Comparison of ENCODE assay signal across 17 cellular contexts in genomic region chr5:1526681-1527131, GRCh38. TPM values are rescaled to one million over a fixed set of nuclear protein-coding genes. Genes with fewer than 3 reads are reported as not detected.
DNase-seq lines count a peak whose midpoint lies in the region; ATAC-seq and TF ChIP-seq lines count a peak whose summit lies in the region.
"Had no signal": no experiment of that assay in that cellular context is flagged by ENCODE, and none has a peak within 500 bp of the region (broad histone marks: within the 10 kb centered on the region; RNA-seq: fewer than 3 reads in every experiment).

No MANE protein-coding gene starts in this region.

- H3K4me3 ChIP-seq in DOHH2 (ENCODE audit: low read length) (no peak overlapping the region), RWPE2 (ENCODE audit: severe bottlenecking) (no peak overlapping the region), right cardiac atrium (ENCODE audit: low read length) (no peak overlapping the region)

- WGBS in right cardiac atrium = 75% methylated on average over 9 of the region's 9 CpGs

- H3K79me2 ChIP-seq in DOHH2 (ENCODE audit: control insufficient read depth, low read length) = peaks cover 21% of the 10 kb centered on the region

- TF ChIP-seq CTCF in DOHH2 (IDR thresholded peaks at IDR 0.05; ENCODE audit: low read depth, low read length, poor library complexity, severe bottlenecking) (no peak), RWPE2 (IDR thresholded peaks at IDR 0.05; ENCODE audit: poor library complexity, severe bottlenecking) (no peak), endothelial cell (IDR thresholded peaks at IDR 0.05; ENCODE audit: unreplicated experiment) (no peak)

- H3K27ac ChIP-seq in DOHH2 (ENCODE audit: low read depth, low read length) (no peak overlapping the region), RWPE2 (ENCODE audit: poor library complexity, severe bottlenecking) (no peak overlapping the region), right cardiac atrium (ENCODE audit: low read length) (no peak overlapping the region)

- 0 out of 2 replicates have a peak, but pooled peaks cover 10% of the 10 kb centered on the region for H4K20me1 ChIP-seq in DOHH2 (ENCODE audit: control insufficient read depth, insufficient read depth, low read depth, low read length)

- H3K9me3 ChIP-seq in DOHH2 (ENCODE audit: control insufficient read depth, insufficient read depth, low read length) (no peaks in the 10 kb centered on the region), RWPE2 (ENCODE audit: severe bottlenecking) (no peaks in the 10 kb centered on the region), right cardiac atrium (ENCODE audit: control insufficient read depth, low read length) (peaks cover 1% of the 10 kb centered on the region)

- 0 out of 2 replicates have a peak, but pooled peaks cover 7% of the 10 kb centered on the region for H3F3A ChIP-seq in DOHH2 (ENCODE audit: control insufficient read depth, insufficient read depth)

- H3K9me3 Mint-ChIP-seq in endothelial cell (ENCODE audit: unreplicated experiment) = no peaks in the 10 kb centered on the region
- H3K9me3 Mint-ChIP-seq in activated naive CD4-positive, alpha-beta T cell treated with anti-CD3 and anti-CD28 coated beads for 36 hours = no peaks in the 10 kb centered on the region
- H3K9me3 Mint-ChIP-seq: CD8-positive, alpha-beta T cell had no signal

- CTCF ChIA-PET in activated naive CD4-positive, alpha-beta T cell treated with anti-CD3 and anti-CD28 coated beads for 36 hours (lab: Charles Lee) = interaction anchor here (0.6 to 1.4 kb wide), 2 partner anchors 127 to 146 kb away, joined by 3 to 4 read pairs; no protein-coding TSS in a partner anchor

- H3K4me1 Mint-ChIP-seq in endothelial cell (ENCODE audit: unreplicated experiment) = peaks cover 10% of the 10 kb centered on the region
- H3K4me1 Mint-ChIP-seq in activated naive CD4-positive, alpha-beta T cell treated with anti-CD3 and anti-CD28 coated beads for 36 hours (ENCODE audit: low read depth) = peaks cover 14% of the 10 kb centered on the region

- H3K27ac Mint-ChIP-seq in endothelial cell (ENCODE audit: unreplicated experiment) = no peak overlapping the region
- no peak overlapping the region for H3K27ac Mint-ChIP-seq in activated naive CD4-positive, alpha-beta T cell treated with anti-CD3 and anti-CD28 coated beads for 36 hours
- H3K27ac Mint-ChIP-seq: CD8-positive, alpha-beta T cell had no signal

- H3K27me3 Mint-ChIP-seq in endothelial cell (ENCODE audit: unreplicated experiment) = peaks cover 7% of the 10 kb centered on the region
- no peaks in the 10 kb centered on the region for H3K27me3 Mint-ChIP-seq in activated naive CD4-positive, alpha-beta T cell treated with anti-CD3 and anti-CD28 coated beads for 36 hours (ENCODE audit: low read depth)

- no peak overlapping the region for H3K4me3 Mint-ChIP-seq in endothelial cell (ENCODE audit: unreplicated experiment)
- H3K4me3 Mint-ChIP-seq in activated naive CD4-positive, alpha-beta T cell treated with anti-CD3 and anti-CD28 coated beads for 36 hours = no peak overlapping the region
- H3K4me3 Mint-ChIP-seq: CD8-positive, alpha-beta T cell had no signal

- ATAC-seq in RWPE2 (ENCODE audit: low read depth) = no peak
- no peak for ATAC-seq in right cardiac atrium
- ATAC-seq in HG03378 (IDR thresholded peaks at IDR 0.05; ENCODE audit: unreplicated experiment) = no peak
- no peak for ATAC-seq in HG03521 (IDR thresholded peaks at IDR 0.05; ENCODE audit: unreplicated experiment)
- ATAC-seq: CD8-positive, alpha-beta T cell; SK-N-SH treated with all-trans-retinoic acid at 6 μM for 48 hours had no signal

- no peaks in the 10 kb centered on the region for H3K27me3 ChIP-seq in DOHH2 (ENCODE audit: control insufficient read depth, low read length)
- no peaks in the 10 kb centered on the region for H3K27me3 ChIP-seq in RWPE2 (ENCODE audit: insufficient read depth, poor library complexity, severe bottlenecking)
- H3K27me3 ChIP-seq in right cardiac atrium (ENCODE audit: control insufficient read depth, insufficient read depth) = no peaks in the 10 kb centered on the region

- no peaks in the 10 kb centered on the region for H3K9me2 ChIP-seq in DOHH2 (replicated peaks; ENCODE audit: control insufficient read depth, low read length)

- H3K36me3 Mint-ChIP-seq in endothelial cell (ENCODE audit: low read depth, unreplicated experiment) = peaks cover 4% of the 10 kb centered on the region
- no peaks in the 10 kb centered on the region for H3K36me3 Mint-ChIP-seq in activated naive CD4-positive, alpha-beta T cell treated with anti-CD3 and anti-CD28 coated beads for 36 hours (ENCODE audit: low read depth)

- DNase-seq in RWPE2 (ENCODE audit: low spot score) = peak; percentile 61
- peak; percentile 1 to 40 (median 7) for DNase-seq in right cardiac atrium
- peak; percentile 22 for DNase-seq in stimulated activated CD8-positive, alpha-beta memory T cell treated with anti-CD3 and anti-CD28 coated beads, Interleukin-4, amount 100 ng/mL, for 48 hours
- DNase-seq in endothelial cell (ENCODE audit: low spot score) = no peak
- DNase-seq in activated naive CD4-positive, alpha-beta T cell treated with anti-CD3 and anti-CD28 coated beads for 36 hours = no peak
- DNase-seq: activated T-cell treated with anti-CD3 and anti-CD28 coated beads for 4 hours; anterior cingulate cortex; effector CD4-positive, alpha-beta T cell; GOT3; NCI-H1048; NCI-H226; stimulated activated CD4-positive, alpha-beta T cell treated with anti-CD3 and anti-CD28 coated beads, Interleukin-2, amount 100 ng/mL, for 48 hours had no signal

- H3K4me1 ChIP-seq in DOHH2 (ENCODE audit: control insufficient read depth, low read length) (peaks cover 40% of the 10 kb centered on the region), RWPE2 (ENCODE audit: insufficient read depth, poor library complexity, severe bottlenecking) (no peaks in the 10 kb centered on the region), right cardiac atrium (ENCODE audit: control insufficient read depth, insufficient read depth, low read length) (no peaks in the 10 kb centered on the region)

- intact Hi-C loops in right cardiac atrium (cut with DNase I) = no loop called here
- intact Hi-C loops in activated naive CD4-positive, alpha-beta T cell treated with anti-CD3 and anti-CD28 coated beads for 36 hours (cut with micrococcal nuclease) = no loop called here

- H3K36me3 ChIP-seq in DOHH2 (ENCODE audit: control insufficient read depth, low read length) = peaks cover 11% of the 10 kb centered on the region
- H3K36me3 ChIP-seq in RWPE2 (ENCODE audit: low read depth) = peaks cover 2% of the 10 kb centered on the region

- peak overlapping the region; percentile 96; the same call in 1 of the 2 replicates for H3K4me2 ChIP-seq in DOHH2 (ENCODE audit: low read length)

RNA-seq across cellular contexts. Expression of gene LPCAT1, which starts 2.9 kb away (rescaled TPM):
- 10 to 100 TPM; 11.0 to 19.7 (median 15.5) TPM for total RNA-seq in right cardiac atrium
- 15.6 TPM for polyA plus RNA-seq in right cardiac atrium
- 81.3 TPM for total RNA-seq in endothelial cell (ENCODE audit: unreplicated experiment)
- total RNA-seq in activated naive CD4-positive, alpha-beta T cell treated with anti-CD3 and anti-CD28 coated beads for 36 hours = 10 to 100 TPM; 31.2 to 34.1 TPM

Comparison
In these comparisons a context has a peak if more than half of its experiments do, and no peak if none do; other contexts are left out.
1. DNase-seq: peak in RWPE2 (single experiment), right cardiac atrium (3 of 3) and stimulated activated CD8-positive, alpha-beta memory T cell treated with anti-CD3 and anti-CD28 coated beads, Interleukin-4, amount 100 ng/mL, for 48 hours (single experiment); none in endothelial cell (single experiment) and activated naive CD4-positive, alpha-beta T cell treated with anti-CD3 and anti-CD28 coated beads for 36 hours (single experiment).